ENCODE assay signal across 24 cellular contexts in genomic region chr14:67232631-67233030, GRCh38. TPM values are rescaled to one million over a fixed set of nuclear protein-coding genes. Genes with fewer than 3 reads are reported as not detected.
"Had no signal": no experiment of that assay in that cellular context is flagged by ENCODE, and none has a peak within 500 bp of the region (broad histone marks: within the 10 kb centered on the region; RNA-seq: fewer than 3 reads in every experiment).

No MANE protein-coding gene starts in this region.

- H3K36me3 Mint-ChIP-seq: activated CD4-positive, alpha-beta memory T cell treated with anti-CD3 and anti-CD28 coated beads for 36 hours; activated naive CD8-positive, alpha-beta T cell had no signal

- H3K4me1 ChIP-seq: Peyer's patch had no signal

- H3K9me3 ChIP-seq: Peyer's patch, SJCRH30 had no signal

- H3K4me1 Mint-ChIP-seq: activated CD4-positive, alpha-beta T cell treated with anti-CD3 and anti-CD28 coated beads, Interleukin-2, amount 10 ng/mL, durations not matched to agents 7 days and 5 days; activated T-helper 17 cell treated with anti-CD3 and anti-CD28 coated beads, Interleukin-2, amount 50 U/mL, for 72 hours had no signal

- H3K36me3 ChIP-seq: Peyer's patch, SJCRH30 had no signal

- H3K4me3 Mint-ChIP-seq: activated CD4-positive, alpha-beta memory T cell treated with anti-CD3 and anti-CD28 coated beads for 36 hours; activated CD4-positive, alpha-beta T cell treated with anti-CD3 and anti-CD28 coated beads, Interleukin-2, amount 10 ng/mL, durations not matched to agents 7 days and 5 days; activated naive CD4-positive, alpha-beta T cell treated with anti-CD3 and anti-CD28 coated beads for 36 hours; activated naive CD8-positive, alpha-beta T cell; activated T-helper 17 cell treated with anti-CD3 and anti-CD28 coated beads, Interleukin-2, amount 50 U/mL, for 72 hours; T-helper 17 cell had no signal

- DNase-seq: activated CD4-positive, alpha-beta memory T cell treated with anti-CD3 and anti-CD28 coated beads for 36 hours; activated CD4-positive, alpha-beta T cell treated with anti-CD3 and anti-CD28 coated beads, Interleukin-2, amount 10 ng/mL, durations not matched to agents 7 days and 5 days; activated CD4-positive, CD25-positive, alpha-beta regulatory T cell; activated CD8-positive, alpha-beta memory T cell treated with anti-CD3 and anti-CD28 coated beads for 24 hours; activated gamma-delta T cell; activated naive CD4-positive, alpha-beta T cell treated with anti-CD3 and anti-CD28 coated beads for 36 hours; activated T-cell treated with anti-CD3 and anti-CD28 coated beads, Interleukin-2, amount 50 U/mL, for 48 hours; anterior cingulate cortex; MM.1S; NCI-H1105; NCI-H1436; NCI-H1694 treated with DMSO at 0.1 percent for 48 hours; NCI-H2081; NCI-H510A treated with DMSO at 0.1 percent for 48 hours; NK-92 treated with Interleukin-12 subunit alpha and Interleukin-12 subunit beta, amount 100 ng/mL, for 24 hours; OCI-M1; Peyer's patch; Right ventricle myocardium superior; T-helper 17 cell; T-helper 9 cell had no signal

- ATAC-seq: activated T-helper 17 cell treated with anti-CD3 and anti-CD28 coated beads, Interleukin-2, amount 50 U/mL, for 72 hours; T-helper 17 cell had no signal

- H3K27ac Mint-ChIP-seq: activated CD4-positive, alpha-beta memory T cell treated with anti-CD3 and anti-CD28 coated beads for 36 hours; activated CD4-positive, alpha-beta T cell treated with anti-CD3 and anti-CD28 coated beads, Interleukin-2, amount 10 ng/mL, durations not matched to agents 7 days and 5 days; activated naive CD4-positive, alpha-beta T cell treated with anti-CD3 and anti-CD28 coated beads for 36 hours; activated naive CD8-positive, alpha-beta T cell; activated T-helper 17 cell treated with anti-CD3 and anti-CD28 coated beads, Interleukin-2, amount 50 U/mL, for 72 hours; T-helper 17 cell had no signal

- H3K4me3 ChIP-seq: Peyer's patch, SJCRH30 had no signal

- H3K27me3 ChIP-seq: Peyer's patch, SJCRH30 had no signal

- H3K27me3 Mint-ChIP-seq: activated CD4-positive, alpha-beta memory T cell treated with anti-CD3 and anti-CD28 coated beads for 36 hours; activated naive CD8-positive, alpha-beta T cell; activated T-helper 17 cell treated with anti-CD3 and anti-CD28 coated beads, Interleukin-2, amount 50 U/mL, for 72 hours; T-helper 17 cell had no signal

- H3K27ac ChIP-seq: Peyer's patch, RWPE1, SJCRH30 had no signal

- H3K9me3 Mint-ChIP-seq: activated CD4-positive, alpha-beta memory T cell treated with anti-CD3 and anti-CD28 coated beads for 36 hours; activated CD4-positive, alpha-beta T cell treated with anti-CD3 and anti-CD28 coated beads, Interleukin-2, amount 10 ng/mL, durations not matched to agents 7 days and 5 days; activated naive CD4-positive, alpha-beta T cell treated with anti-CD3 and anti-CD28 coated beads for 36 hours; activated T-helper 17 cell treated with anti-CD3 and anti-CD28 coated beads, Interleukin-2, amount 50 U/mL, for 72 hours had no signal

RNA-seq across cellular contexts. Expression of gene GARIN2, which starts 43.4 kb away (rescaled TPM):
- total RNA-seq: activated CD4-positive, alpha-beta memory T cell treated with anti-CD3 and anti-CD28 coated beads for 36 hours; activated naive CD4-positive, alpha-beta T cell treated with anti-CD3 and anti-CD28 coated beads for 36 hours; activated T-helper 17 cell treated with anti-CD3 and anti-CD28 coated beads, Interleukin-2, amount 50 U/mL, for 72 hours; SJCRH30; T-helper 17 cell had no signal
